Comparison of ENCODE assay signal across 13 cellular contexts in genomic region chr3:180624714-180625113, GRCh38. TPM values are rescaled to one million over a fixed set of nuclear protein-coding genes. Genes with fewer than 3 reads are reported as not detected.
A peak's percentile ranks its signal among the peaks of the same experiment; 100 is the strongest.
DNase-seq lines count a peak whose midpoint lies in the region; ATAC-seq and TF ChIP-seq lines count a peak whose summit lies in the region.
"Had no signal": no experiment of that assay in that cellular context is flagged by ENCODE, and none has a peak within 500 bp of the region (broad histone marks: within the 10 kb centered on the region; RNA-seq: fewer than 3 reads in every experiment).

No MANE protein-coding gene starts in this region.

- ATAC-seq in activated T-cell treated with anti-CD3 and anti-CD28 coated beads, Interleukin-2, amount 50 U/mL, for 72 hours (replicated peaks in 1 of 2) = peak; percentile 83 to 85
- no peak for ATAC-seq in GM23338
- ATAC-seq in HG03457 (IDR thresholded peaks at IDR 0.05; ENCODE audit: unreplicated experiment) = peak; percentile 44
- peak in 1 of 2 donors; percentile 31 for ATAC-seq in stimulated activated naive B cell treated with anti-CD40 and anti-IgM and Interleukin-4, amounts not matched to agents 10 μg/mL and 1 μg/mL and 100 μg/mL, for 72 hours (replicated peaks)
- ATAC-seq in HG03175 (IDR thresholded peaks at IDR 0.05; ENCODE audit: unreplicated experiment) = no peak
- ATAC-seq in SK-N-SH treated with all-trans-retinoic acid at 6 μM for 48 hours = no peak
- ATAC-seq: foreskin keratinocyte had no signal

- H3K36me3 Mint-ChIP-seq in activated T-cell treated with anti-CD3 and anti-CD28 coated beads, Interleukin-2, amount 50 U/mL, for 72 hours (ENCODE audit: insufficient read depth in 2 of 2) = peaks cover 24 to 29% of the 10 kb centered on the region in 2 donors
- peaks cover 19% of the 10 kb centered on the region for H3K36me3 Mint-ChIP-seq in GM23338 (ENCODE audit: low read depth)
- H3K36me3 Mint-ChIP-seq in stimulated activated naive B cell treated with anti-CD40 and anti-IgM and Interleukin-4, amounts not matched to agents 10 μg/mL and 1 μg/mL and 100 μg/mL, for 72 hours = peaks cover 58 to 70% of the 10 kb centered on the region in 2 donors
- peaks cover 18% of the 10 kb centered on the region for H3K36me3 Mint-ChIP-seq in nephron progenitor cell (ENCODE audit: low read depth)

- peak overlapping the region; percentile 94 for H3K27ac Mint-ChIP-seq in activated T-cell treated with anti-CD3 and anti-CD28 coated beads, Interleukin-2, amount 50 U/mL, for 72 hours
- peak overlapping the region; percentile 48; the same call in 1 of the 2 replicates for H3K27ac Mint-ChIP-seq in GM23338
- H3K27ac Mint-ChIP-seq in stimulated activated naive B cell treated with anti-CD40 and anti-IgM and Interleukin-4, amounts not matched to agents 10 μg/mL and 1 μg/mL and 100 μg/mL, for 72 hours = peak overlapping the region; percentile 65
- H3K27ac Mint-ChIP-seq in nephron progenitor cell = no peak overlapping the region

- DNase-seq in activated T-cell treated with anti-CD3 and anti-CD28 coated beads, Interleukin-2, amount 50 U/mL, for 72 hours = no peak
- no peak for DNase-seq in activated T-cell treated with anti-CD3 and anti-CD28 coated beads, Interleukin-2, amount 50 U/mL, for 1 hour
- peak; percentile 13 for DNase-seq in GM23338 (ENCODE audit: low spot score)
- DNase-seq in stimulated activated naive B cell treated with anti-CD40 and anti-IgM and Interleukin-4, amounts not matched to agents 10 μg/mL and 1 μg/mL and 100 μg/mL, for 72 hours = no peak
- DNase-seq in nephron progenitor cell = no peak
- DNase-seq: amygdala, foreskin keratinocyte, islet precursor cell, NCI-H146, sigmoid colon had no signal

- H3K27ac ChIP-seq in GM23338 (ENCODE audit: low read depth) = no peak overlapping the region
- H3K27ac ChIP-seq: foreskin keratinocyte, sigmoid colon had no signal

- no peaks in the 10 kb centered on the region for H3F3A ChIP-seq in GM23338 (replicated peaks; ENCODE audit: low read depth)

- H3K27me3 Mint-ChIP-seq in activated T-cell treated with anti-CD3 and anti-CD28 coated beads, Interleukin-2, amount 50 U/mL, for 72 hours (ENCODE audit: low read depth) = no peaks in the 10 kb centered on the region
- H3K27me3 Mint-ChIP-seq in GM23338 (ENCODE audit: insufficient read depth, low read depth, poor library complexity) (no peaks in the 10 kb centered on the region), nephron progenitor cell (ENCODE audit: low read depth, poor library complexity) (no peaks in the 10 kb centered on the region)
- no peaks in the 10 kb centered on the region for H3K27me3 Mint-ChIP-seq in stimulated activated naive B cell treated with anti-CD40 and anti-IgM and Interleukin-4, amounts not matched to agents 10 μg/mL and 1 μg/mL and 100 μg/mL, for 72 hours

- H3K9me2 ChIP-seq in GM23338 (ENCODE audit: insufficient read depth) = no peaks in the 10 kb centered on the region

- H3K79me2 ChIP-seq in GM23338 (replicated peaks; ENCODE audit: insufficient read depth) = no peaks in the 10 kb centered on the region

- no peaks in the 10 kb centered on the region for H3K4me1 ChIP-seq in GM23338 (ENCODE audit: insufficient read depth)
- H3K4me1 ChIP-seq: foreskin keratinocyte, sigmoid colon had no signal

- H3K27me3 ChIP-seq in GM23338 (ENCODE audit: insufficient read depth) = no peaks in the 10 kb centered on the region
- H3K27me3 ChIP-seq: foreskin keratinocyte, sigmoid colon had no signal

- peaks cover 22% of the 10 kb centered on the region for H3K4me1 Mint-ChIP-seq in activated T-cell treated with anti-CD3 and anti-CD28 coated beads, Interleukin-2, amount 50 U/mL, for 72 hours (ENCODE audit: low read depth)
- H3K4me1 Mint-ChIP-seq in GM23338 (peaks cover 8% of the 10 kb centered on the region; the same call in 2 of the 3 replicates), nephron progenitor cell (no peaks in the 10 kb centered on the region)
- peaks cover 13 to 29% of the 10 kb centered on the region in 2 donors for H3K4me1 Mint-ChIP-seq in stimulated activated naive B cell treated with anti-CD40 and anti-IgM and Interleukin-4, amounts not matched to agents 10 μg/mL and 1 μg/mL and 100 μg/mL, for 72 hours

- no peak overlapping the region for H3K4me2 ChIP-seq in GM23338

- no peak overlapping the region for H3K4me3 ChIP-seq in GM23338
- H3K4me3 ChIP-seq: sigmoid colon had no signal

- H2AFZ ChIP-seq in GM23338 = no peak overlapping the region

- H3K4me3 Mint-ChIP-seq in activated T-cell treated with anti-CD3 and anti-CD28 coated beads, Interleukin-2, amount 50 U/mL, for 72 hours = peak overlapping the region; percentile 25 to 65
- H3K4me3 Mint-ChIP-seq in GM23338 = no peak overlapping the region
- no peak overlapping the region for H3K4me3 Mint-ChIP-seq in stimulated activated naive B cell treated with anti-CD40 and anti-IgM and Interleukin-4, amounts not matched to agents 10 μg/mL and 1 μg/mL and 100 μg/mL, for 72 hours
- no peak overlapping the region for H3K4me3 Mint-ChIP-seq in nephron progenitor cell

- H4K20me1 ChIP-seq in GM23338 (replicated peaks; ENCODE audit: insufficient read depth) = no peaks in the 10 kb centered on the region

- peaks cover 11% of the 10 kb centered on the region in 2 donors for H3K9me3 Mint-ChIP-seq in activated T-cell treated with anti-CD3 and anti-CD28 coated beads, Interleukin-2, amount 50 U/mL, for 72 hours
- H3K9me3 Mint-ChIP-seq in GM23338 (peaks cover 9% of the 10 kb centered on the region; the same call in 2 of the 3 replicates), nephron progenitor cell (no peaks in the 10 kb centered on the region)
- peaks cover 16 to 20% of the 10 kb centered on the region in 2 donors for H3K9me3 Mint-ChIP-seq in stimulated activated naive B cell treated with anti-CD40 and anti-IgM and Interleukin-4, amounts not matched to agents 10 μg/mL and 1 μg/mL and 100 μg/mL, for 72 hours

- no peaks in the 10 kb centered on the region for H3K36me3 ChIP-seq in GM23338 (ENCODE audit: insufficient read depth)
- H3K36me3 ChIP-seq: sigmoid colon had no signal

- no peak for TF ChIP-seq CTCF in GM23338 (conservative IDR thresholded peaks at IDR 0.05; ENCODE audit: low read depth in 2 of 2)
- TF ChIP-seq CTCF in nephron progenitor cell (IDR thresholded peaks at IDR 0.05) = no peak

TF ChIP-seq in GM23338, 12 proteins besides CTCF, POLR2A, EP300 and RAD21:
- no peak for TF ChIP-seq EZH2 (IDR thresholded peaks at IDR 0.05; ENCODE audit: low read depth, unreplicated experiment)
- TF ChIP-seq POLR2AphosphoS5 (IDR thresholded peaks at IDR 0.05; ENCODE audit: low read depth) = no peak
- TF ChIP-seq NANOG (IDR thresholded peaks at IDR 0.05; ENCODE audit: borderline replicate concordance) = no peak

TF ChIP-seq in SK-N-SH treated with all-trans-retinoic acid at 6 μM for 48 hours, 23 proteins besides CTCF, POLR2A, EP300 and RAD21 (continues in another document):
- no peak for TF ChIP-seq PPARA (CRISPR knock-in tag; IDR thresholded peaks at IDR 0.05; ENCODE audit: borderline replicate concordance)
- no peak for TF ChIP-seq BACH2 (CRISPR knock-in tag; IDR thresholded peaks at IDR 0.05; ENCODE audit: borderline replicate concordance)
- no peak for TF ChIP-seq ARNTL (CRISPR knock-in tag; IDR thresholded peaks at IDR 0.05; ENCODE audit: borderline replicate concordance, low read depth)
- no peak for TF ChIP-seq ISL1 (CRISPR knock-in tag; IDR thresholded peaks at IDR 0.05)
- TF ChIP-seq ESRRG (CRISPR knock-in tag; IDR thresholded peaks at IDR 0.05) = no peak
- TF ChIP-seq ZC3H10 (CRISPR knock-in tag; IDR thresholded peaks at IDR 0.05) = no peak
- TF ChIP-seq ZFP3 (CRISPR knock-in tag; IDR thresholded peaks at IDR 0.05) = no peak
- no peak for TF ChIP-seq CSDC2 (CRISPR knock-in tag; IDR thresholded peaks at IDR 0.05)
- TF ChIP-seq, protein P1, sequence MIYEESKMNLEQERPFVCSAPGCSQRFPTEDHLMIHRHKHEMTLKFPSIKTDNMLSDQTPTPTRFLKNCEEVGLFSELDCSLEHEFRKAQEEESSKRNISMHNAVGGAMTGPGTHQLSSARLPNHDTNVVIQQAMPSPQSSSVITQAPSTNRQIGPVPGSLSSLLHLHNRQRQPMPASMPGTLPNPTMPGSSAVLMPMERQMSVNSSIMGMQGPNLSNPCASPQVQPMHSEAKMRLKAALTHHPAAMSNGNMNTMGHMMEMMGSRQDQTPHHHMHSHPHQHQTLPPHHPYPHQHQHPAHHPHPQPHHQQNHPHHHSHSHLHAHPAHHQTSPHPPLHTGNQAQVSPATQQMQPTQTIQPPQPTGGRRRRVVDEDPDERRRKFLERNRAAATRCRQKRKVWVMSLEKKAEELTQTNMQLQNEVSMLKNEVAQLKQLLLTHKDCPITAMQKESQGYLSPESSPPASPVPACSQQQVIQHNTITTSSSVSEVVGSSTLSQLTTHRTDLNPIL (CRISPR knock-in tag; IDR thresholded peaks at IDR 0.05; ENCODE audit: low read depth) = no peak
- TF ChIP-seq TOX (CRISPR knock-in tag; IDR thresholded peaks at IDR 0.05; ENCODE audit: borderline replicate concordance) = no peak
- TF ChIP-seq TCF4 (CRISPR knock-in tag; IDR thresholded peaks at IDR 0.05; ENCODE audit: borderline replicate concordance) = no peak
- TF ChIP-seq GLIS3 (CRISPR knock-in tag; IDR thresholded peaks at IDR 0.05) = no peak
- no peak for TF ChIP-seq ZNF8 (CRISPR knock-in tag; IDR thresholded peaks at IDR 0.05)
- no peak for TF ChIP-seq OSR1 (CRISPR knock-in tag; IDR thresholded peaks at IDR 0.05)
- no peak for TF ChIP-seq SNAI2 (CRISPR knock-in tag; IDR thresholded peaks at IDR 0.05)

RNA-seq across cellular contexts. Expression of gene TTC14, which starts 22.8 kb away (rescaled TPM):
- total RNA-seq in activated T-cell treated with anti-CD3 and anti-CD28 coated beads, Interleukin-2, amount 50 U/mL, for 72 hours = 10 to 100 TPM; 53.1 to 56.0 TPM
- total RNA-seq in GM23338 (2014; rRNA removed; shearing (Covaris generic)) = 18.6 and 20.0 TPM in 2 replicates
- polyA plus RNA-seq in GM23338 (2016; fragmentation: Nextera tagmentation; extraction: Ambion mirVana) = 17.1 and 22.1 TPM in 2 replicates

RNA-seq across cellular contexts. Expression of gene CCDC39, which starts 54.6 kb away (rescaled TPM):
- not detected for total RNA-seq in activated T-cell treated with anti-CD3 and anti-CD28 coated beads, Interleukin-2, amount 50 U/mL, for 72 hours
- 0.52 TPM in 1 of 2 replicates, not detected in the other for total RNA-seq in GM23338 (2014; rRNA removed; shearing (Covaris generic))
- polyA plus RNA-seq in GM23338 (2016; fragmentation: Nextera tagmentation; extraction: Ambion mirVana) = 1.6 and 2.6 TPM in 2 replicates
- total RNA-seq: foreskin keratinocyte had no signal
- polyA plus RNA-seq: foreskin keratinocyte had no signal

Comparison
In these comparisons a context has a peak if more than half of its experiments do, and no peak if none do; other contexts are left out.
1. ATAC-seq: peak in activated T-cell treated with anti-CD3 and anti-CD28 coated beads, Interleukin-2, amount 50 U/mL, for 72 hours (2 of 2) and HG03457 (single experiment); none in GM23338 (single experiment), HG03175 (single experiment) and SK-N-SH treated with all-trans-retinoic acid at 6 μM for 48 hours (single experiment).
2. H3K4me3 Mint-ChIP-seq: peak in activated T-cell treated with anti-CD3 and anti-CD28 coated beads, Interleukin-2, amount 50 U/mL, for 72 hours (2 of 2); none in GM23338 (single experiment), stimulated activated naive B cell treated with anti-CD40 and anti-IgM and Interleukin-4, amounts not matched to agents 10 μg/mL and 1 μg/mL and 100 μg/mL, for 72 hours (0 of 2) and nephron progenitor cell (single experiment).